ENCODE assay signal across 11 cellular contexts in genomic region chr15:31264534-31265089, GRCh38.
DNase-seq lines count a peak whose midpoint lies in the region; ATAC-seq, FAIRE-seq and TF ChIP-seq lines count a peak whose summit lies in the region.
"Had no signal": no experiment of that assay in that cellular context is flagged by ENCODE, and none has a peak within 500 bp of the region (broad histone marks: within the 10 kb centered on the region; RNA-seq: fewer than 3 reads in every experiment).

No MANE protein-coding gene starts in this region.

- peaks cover 22 to 87% of the 10 kb centered on the region in 2 donors for H3K4me1 ChIP-seq in left lung
- H3K4me1 ChIP-seq in testis = peaks cover 5% of the 10 kb centered on the region

- H3K27ac Mint-ChIP-seq in activated naive CD4-positive, alpha-beta T cell treated with anti-CD3 and anti-CD28 coated beads, Interleukin-2, amount 10 ng/mL, durations not matched to agents 7 days and 5 days = peak overlapping the region; percentile 96
- H3K27ac Mint-ChIP-seq in activated T-cell treated with anti-CD3 and anti-CD28 coated beads, Interleukin-2, amount 50 U/mL, for 24 hours = peak overlapping the region; percentile 76

- H3K4me1 Mint-ChIP-seq in activated naive CD4-positive, alpha-beta T cell treated with anti-CD3 and anti-CD28 coated beads, Interleukin-2, amount 10 ng/mL, durations not matched to agents 7 days and 5 days = peaks cover 88% of the 10 kb centered on the region
- H3K4me1 Mint-ChIP-seq in activated T-cell treated with anti-CD3 and anti-CD28 coated beads, Interleukin-2, amount 50 U/mL, for 24 hours (ENCODE audit: low read depth) = peaks cover 79% of the 10 kb centered on the region

- no peak for ATAC-seq in left lung
- ATAC-seq in HG03045 (IDR thresholded peaks at IDR 0.05; ENCODE audit: unreplicated experiment) = no peak

- H3K9me3 ChIP-seq in left lung (no peaks in the 10 kb centered on the region), testis (no peaks in the 10 kb centered on the region)

- CTCF ChIA-PET in activated naive CD4-positive, alpha-beta T cell treated with anti-CD3 and anti-CD28 coated beads, Interleukin-2, amount 10 ng/mL, durations not matched to agents 7 days and 5 days (lab: Charles Lee) = interaction anchor here (1.0 to 2.9 kb wide), 5 partner anchors 50 to 174 kb away, joined by 3 to 17 read pairs (median 4); no protein-coding TSS in a partner anchor

- WGBS in testis, 2 donors = 87% methylated on average over 6 of the region's 6 CpGs

- FAIRE-seq in GM19239 (lab: Jason Lieb, UNC) = no peak

- TF ChIP-seq CTCF in left lung (IDR thresholded peaks at IDR 0.05) = no peak
- TF ChIP-seq CTCF in testis (IDR thresholded peaks at IDR 0.05) = no peak

- H3K27me3 ChIP-seq in left lung = no peaks in the 10 kb centered on the region
- H3K27me3 ChIP-seq in testis = no peaks in the 10 kb centered on the region

- H3K4me3 Mint-ChIP-seq in activated naive CD4-positive, alpha-beta T cell treated with anti-CD3 and anti-CD28 coated beads, Interleukin-2, amount 10 ng/mL, durations not matched to agents 7 days and 5 days = no peak overlapping the region
- H3K4me3 Mint-ChIP-seq in activated T-cell treated with anti-CD3 and anti-CD28 coated beads, Interleukin-2, amount 50 U/mL, for 24 hours = no peak overlapping the region

- peak; percentile 21 for DNase-seq in activated naive CD4-positive, alpha-beta T cell treated with anti-CD3 and anti-CD28 coated beads, Interleukin-2, amount 10 ng/mL, durations not matched to agents 7 days and 5 days
- DNase-seq in activated naive CD4-positive, alpha-beta T cell (lab: John Stamatoyannopoulos, UW) = no peak
- peak; percentile 36 for DNase-seq in activated T-cell treated with anti-CD3 and anti-CD28 coated beads, Interleukin-2, amount 50 U/mL, for 24 hours
- DNase-seq in left lung (peak in 1 of 2 donors; percentile 34), testis (peak; percentile 11), GM19239 (ENCODE audit: insufficient read length, low spot score) (no peak), cerebellar nuclear complex (lab: John Stamatoyannopoulos, UW) (no peak)
- DNase-seq: foreskin melanocyte, PC-9 had no signal

- H3K36me3 ChIP-seq in left lung (no peaks in the 10 kb centered on the region), testis (ENCODE audit: low read depth, missing control alignments) (no peaks in the 10 kb centered on the region)

- TF ChIP-seq POLR2A in testis (IDR thresholded peaks at IDR 0.05) = no peak

- intact Hi-C loops in left lung (cut with DNase I) = no loop called here
- intact Hi-C loops in testis (cut with DNase I; ENCODE audit: low total_unique reads) = no loop called here

- peaks cover 24% of the 10 kb centered on the region for H3K27me3 Mint-ChIP-seq in activated naive CD4-positive, alpha-beta T cell treated with anti-CD3 and anti-CD28 coated beads, Interleukin-2, amount 10 ng/mL, durations not matched to agents 7 days and 5 days
- no peaks in the 10 kb centered on the region for H3K27me3 Mint-ChIP-seq in activated T-cell treated with anti-CD3 and anti-CD28 coated beads, Interleukin-2, amount 50 U/mL, for 24 hours
- H3K27me3 Mint-ChIP-seq: activated naive CD8-positive, alpha-beta T cell had no signal

- no peak overlapping the region for H3K4me3 ChIP-seq in left lung
- H3K4me3 ChIP-seq in testis = no peak overlapping the region
- H3K4me3 ChIP-seq: PC-9 had no signal

- peak overlapping the region; percentile 75 to 85 for H3K27ac ChIP-seq in left lung
- no peak overlapping the region for H3K27ac ChIP-seq in testis
- H3K27ac ChIP-seq: PC-9 had no signal

- H3K36me3 Mint-ChIP-seq in activated naive CD4-positive, alpha-beta T cell treated with anti-CD3 and anti-CD28 coated beads, Interleukin-2, amount 10 ng/mL, durations not matched to agents 7 days and 5 days = peaks cover 4% of the 10 kb centered on the region
- H3K36me3 Mint-ChIP-seq in activated T-cell treated with anti-CD3 and anti-CD28 coated beads, Interleukin-2, amount 50 U/mL, for 24 hours (ENCODE audit: low read depth) = no peaks in the 10 kb centered on the region
- H3K36me3 Mint-ChIP-seq: activated naive CD8-positive, alpha-beta T cell had no signal

- H3K9me3 Mint-ChIP-seq in activated naive CD4-positive, alpha-beta T cell treated with anti-CD3 and anti-CD28 coated beads, Interleukin-2, amount 10 ng/mL, durations not matched to agents 7 days and 5 days = no peaks in the 10 kb centered on the region
- no peaks in the 10 kb centered on the region for H3K9me3 Mint-ChIP-seq in activated T-cell treated with anti-CD3 and anti-CD28 coated beads, Interleukin-2, amount 50 U/mL, for 24 hours

Comparison
In these comparisons a context has a peak if more than half of its experiments do, and no peak if none do; other contexts are left out.
1. DNase-seq: peak in activated naive CD4-positive, alpha-beta T cell treated with anti-CD3 and anti-CD28 coated beads, Interleukin-2, amount 10 ng/mL, durations not matched to agents 7 days and 5 days (single experiment), activated T-cell treated with anti-CD3 and anti-CD28 coated beads, Interleukin-2, amount 50 U/mL, for 24 hours (single experiment) and testis (single experiment); none in activated naive CD4-positive, alpha-beta T cell (0 of 4), GM19239 (single experiment) and cerebellar nuclear complex (0 of 2).
2. H3K27ac ChIP-seq: peak in left lung (2 of 2); none in testis (0 of 2).